Comparison of ENCODE assay signal across 8 cellular contexts in the genomic region with DNA sequence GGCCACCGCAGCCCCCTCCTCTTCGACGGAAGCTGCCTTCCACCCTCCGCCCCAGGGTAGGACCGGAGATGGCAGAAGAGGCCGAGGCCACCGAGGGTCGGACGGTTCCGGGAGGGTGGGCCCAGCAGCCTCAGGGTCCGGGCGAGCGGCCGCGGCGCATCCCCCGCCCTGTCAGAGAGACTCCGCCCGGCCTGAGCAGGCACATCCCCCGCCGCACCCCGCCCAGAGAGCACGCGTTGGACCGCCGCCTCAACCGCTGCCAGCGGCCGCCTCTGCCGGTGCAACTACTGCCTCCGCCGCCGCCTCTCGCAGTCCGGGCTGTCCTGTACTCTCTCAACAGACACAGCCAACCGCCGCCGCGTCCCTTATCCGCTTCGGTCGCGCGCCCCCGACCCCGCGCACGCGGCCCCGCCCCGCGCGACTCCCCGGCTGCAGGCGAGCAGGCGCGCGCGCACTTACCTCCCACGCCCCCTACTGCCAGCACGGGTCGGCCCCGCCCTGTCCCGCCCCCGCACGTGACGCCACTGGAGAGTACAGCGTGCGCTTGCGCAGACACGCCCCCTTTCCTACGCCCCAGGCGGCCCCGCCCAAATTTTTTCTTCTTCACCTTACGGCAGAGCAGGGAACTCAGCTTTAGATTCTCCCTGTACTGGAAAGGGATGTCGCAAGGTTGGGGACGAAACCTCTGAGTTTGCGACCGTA. TPM values are rescaled to one million over a fixed set of nuclear protein-coding genes. Genes with fewer than 3 reads are reported as not detected.
DNase-seq lines count a peak whose midpoint lies in the region; ATAC-seq and TF ChIP-seq lines count a peak whose summit lies in the region.

A gene with protein sequence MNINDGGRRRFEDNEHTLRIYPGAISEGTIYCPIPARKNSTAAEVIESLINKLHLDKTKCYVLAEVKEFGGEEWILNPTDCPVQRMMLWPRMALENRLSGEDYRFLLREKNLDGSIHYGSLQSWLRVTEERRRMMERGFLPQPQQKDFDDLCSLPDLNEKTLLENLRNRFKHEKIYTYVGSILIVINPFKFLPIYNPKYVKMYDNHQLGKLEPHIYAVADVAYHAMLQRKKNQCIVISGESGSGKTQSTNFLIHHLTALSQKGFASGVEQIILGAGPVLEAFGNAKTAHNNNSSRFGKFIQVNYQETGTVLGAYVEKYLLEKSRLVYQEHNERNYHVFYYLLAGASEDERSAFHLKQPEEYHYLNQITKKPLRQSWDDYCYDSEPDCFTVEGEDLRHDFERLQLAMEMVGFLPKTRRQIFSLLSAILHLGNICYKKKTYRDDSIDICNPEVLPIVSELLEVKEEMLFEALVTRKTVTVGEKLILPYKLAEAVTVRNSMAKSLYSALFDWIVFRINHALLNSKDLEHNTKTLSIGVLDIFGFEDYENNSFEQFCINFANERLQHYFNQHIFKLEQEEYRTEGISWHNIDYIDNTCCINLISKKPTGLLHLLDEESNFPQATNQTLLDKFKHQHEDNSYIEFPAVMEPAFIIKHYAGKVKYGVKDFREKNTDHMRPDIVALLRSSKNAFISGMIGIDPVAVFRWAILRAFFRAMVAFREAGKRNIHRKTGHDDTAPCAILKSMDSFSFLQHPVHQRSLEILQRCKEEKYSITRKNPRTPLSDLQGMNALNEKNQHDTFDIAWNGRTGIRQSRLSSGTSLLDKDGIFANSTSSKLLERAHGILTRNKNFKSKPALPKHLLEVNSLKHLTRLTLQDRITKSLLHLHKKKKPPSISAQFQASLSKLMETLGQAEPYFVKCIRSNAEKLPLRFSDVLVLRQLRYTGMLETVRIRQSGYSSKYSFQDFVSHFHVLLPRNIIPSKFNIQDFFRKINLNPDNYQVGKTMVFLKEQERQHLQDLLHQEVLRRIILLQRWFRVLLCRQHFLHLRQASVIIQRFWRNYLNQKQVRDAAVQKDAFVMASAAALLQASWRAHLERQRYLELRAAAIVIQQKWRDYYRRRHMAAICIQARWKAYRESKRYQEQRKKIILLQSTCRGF (N-terminal part only) (minus strand): TSS at position 453 of the 702 bp plus-strand sequence. CDS start 71,587 bp downstream, outside the sequence.

- H3K4me3 ChIP-seq in cardiac fibroblast (replicated peaks in 1 of 2; ENCODE audit: low read depth in 2 of 2, low read length in 2 of 2) (peak within 1 kb of the TSS; percentile 83 to 94), skin epidermis (peak within 1 kb of the TSS; percentile 74 to 94 (median 90))

- H3K36me3 Mint-ChIP-seq in activated B cell treated with CpG ODN at 0.5 μM for 24 hours (ENCODE audit: low read depth), result peaks cover 10% of the 10 kb centered on the region

- POLR2A ChIA-PET in activated B cell treated with CpG ODN at 0.5 μM for 24 hours (lab: Charles Lee), result interaction anchor here (0.6 to 2.0 kb wide), 13 partner anchors 14 to 463 kb away, joined by 3 to 14 read pairs (median 4); a partner anchor contains a TSS

- H3K4me3 Mint-ChIP-seq in activated B cell treated with CpG ODN at 0.5 μM for 24 hours, result peak within 1 kb of the TSS; percentile 99

- peak; percentile 96 for DNase-seq in ACHN
- DNase-seq in NCI-H345 (lab: John Stamatoyannopoulos, UW), result peak; percentile 95
- peak; percentile 93 for DNase-seq in activated B cell treated with CpG ODN at 0.5 μM for 24 hours
- DNase-seq in cardiac fibroblast (ENCODE audit: low read depth in 2 of 2), result peak; percentile 99
- peak; percentile 96 for DNase-seq in iPS-NIHi11 (ENCODE audit: low spot score)

- peak; percentile 76 for ATAC-seq in GM19023 (IDR thresholded peaks at IDR 0.05; ENCODE audit: unreplicated experiment)
- ATAC-seq in HG03280 (IDR thresholded peaks at IDR 0.05; ENCODE audit: unreplicated experiment), result peak; percentile 71
- peak; percentile 74 for ATAC-seq in activated B cell treated with CpG ODN at 0.5 μM for 24 hours (ENCODE audit: low read depth)

- in situ Hi-C loops in ACHN (cut with HindIII; ENCODE audit: low pct_ligation_motif_present, low pct_unique_long_range_greater_than_20kb, low sequenced_read_pairs), result no loop called here

- CTCF ChIA-PET in activated B cell treated with CpG ODN at 0.5 μM for 24 hours (lab: Charles Lee), result no interaction called here

- no peak for TF ChIP-seq CTCF in activated B cell treated with CpG ODN at 0.5 μM for 24 hours (IDR thresholded peaks at IDR 0.05)
- no peak for TF ChIP-seq CTCF in cardiac fibroblast (IDR thresholded peaks at IDR 0.05; ENCODE audit: low read depth, low read length)

- H3K27me3 Mint-ChIP-seq in activated B cell treated with CpG ODN at 0.5 μM for 24 hours, result no peaks in the 10 kb centered on the region

- H3K27ac ChIP-seq in skin epidermis, result peak within 1 kb of the TSS; percentile 80 to 97 (median 95)

- no peaks in the 10 kb centered on the region for H3K9me3 Mint-ChIP-seq in activated B cell treated with CpG ODN at 0.5 μM for 24 hours

- peaks cover 33% of the 10 kb centered on the region for H3K4me1 Mint-ChIP-seq in activated B cell treated with CpG ODN at 0.5 μM for 24 hours

- intact Hi-C loops in activated B cell treated with CpG ODN at 0.5 μM for 24 hours (cut with micrococcal nuclease), result loop anchor here (1.0 to 5.0 kb wide), 9 partner anchors 10 to 664 kb away; a partner anchor contains a TSS

- peak within 1 kb of the TSS; percentile 99 for H3K27ac Mint-ChIP-seq in activated B cell treated with CpG ODN at 0.5 μM for 24 hours

RNA-seq across cellular contexts. Expression of the gene that starts here (rescaled TPM):
- total RNA-seq in activated B cell treated with CpG ODN at 0.5 μM for 24 hours, result 39.4 and 50.6 TPM in 2 replicates

Comparison
In these comparisons a context has a peak if more than half of its experiments do, and no peak if none do; other contexts are left out.
1. Peak in every context shown above with its lines: DNase-seq, ATAC-seq, H3K4me3 ChIP-seq and H3K27ac ChIP-seq.